Comparison of ENCODE assay signal across 8 cellular contexts in the genomic region with DNA sequence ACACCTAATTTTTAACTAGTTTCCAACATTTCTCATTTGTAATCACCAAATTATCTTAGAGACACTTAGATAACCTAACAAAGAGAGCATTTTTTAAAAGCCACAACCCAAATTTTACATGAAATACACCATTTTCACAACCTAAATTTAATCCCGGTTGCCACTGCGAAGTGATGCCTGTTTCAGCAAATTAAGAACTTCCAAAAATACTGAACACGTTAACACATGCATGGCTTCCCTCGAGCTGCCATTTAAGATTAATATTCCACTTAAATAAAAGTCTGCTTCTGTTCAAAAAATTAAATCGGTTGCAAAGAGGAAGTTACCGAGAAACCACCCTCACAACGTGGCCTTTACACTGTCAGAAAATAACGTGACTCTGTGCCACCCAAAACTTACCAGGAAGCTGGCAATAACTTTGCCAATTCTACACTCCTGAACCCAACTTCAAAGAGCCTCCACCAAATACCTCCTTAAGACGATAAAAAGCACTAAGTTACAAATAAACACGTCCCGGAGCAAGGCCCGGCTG. TPM values are rescaled to one million over a fixed set of nuclear protein-coding genes. Genes with fewer than 3 reads are reported as not detected.
DNase-seq lines count a peak whose midpoint lies in the region; ATAC-seq and TF ChIP-seq lines count a peak whose summit lies in the region.

No MANE protein-coding gene starts in this region.

- peaks cover 21% of the 10 kb centered on the region; the same call in 1 of the 2 replicates for H3K4me1 ChIP-seq in BE2C
- peaks cover 39% of the 10 kb centered on the region for H3K4me1 ChIP-seq in neural progenitor cell

- H3K79me2 ChIP-seq in neural progenitor cell (ENCODE audit: low read depth) = peaks cover 64% of the 10 kb centered on the region

- peak overlapping the region; percentile 96 to 98 for H3K27ac Mint-ChIP-seq in T-cell
- peak overlapping the region; percentile 99 for H3K27ac Mint-ChIP-seq in neural progenitor cell

- no peak for DNase-seq in BE2C
- DNase-seq in H7 = no peak
- peak in 24 of 34 experiments; percentile 8 to 43 (median 23) for DNase-seq in T-cell
- DNase-seq in epithelial cell of esophagus (ENCODE audit: low read depth) = no peak
- no peak for DNase-seq in neural progenitor cell (ENCODE audit: low spot score)
- no peak for DNase-seq in posterior vena cava (ENCODE audit: low spot score)

- H3K9me3 Mint-ChIP-seq in T-cell (no peaks in the 10 kb centered on the region), neural progenitor cell (peaks cover 23% of the 10 kb centered on the region)

- no peaks in the 10 kb centered on the region for H3K9me3 ChIP-seq in BE2C
- no peaks in the 10 kb centered on the region for H3K9me3 ChIP-seq in neural progenitor cell (ENCODE audit: low read depth)

- H3K4me3 ChIP-seq in BE2C (ENCODE audit: low read depth, low read length) = peak overlapping the region; percentile 99
- peak overlapping the region; percentile 84 for H3K4me3 ChIP-seq in H7 (ENCODE audit: insufficient read depth, low read depth, low read length)
- H3K4me3 ChIP-seq in epithelial cell of esophagus (ENCODE audit: low read length) = peak overlapping the region; percentile 96
- peak overlapping the region; percentile 91 for H3K4me3 ChIP-seq in neural progenitor cell

- TF ChIP-seq CTCF in BE2C (IDR thresholded peaks at IDR 0.05; ENCODE audit: low read depth, low read length) (no peak), epithelial cell of esophagus (IDR thresholded peaks at IDR 0.05; ENCODE audit: insufficient read depth, low read depth, low read length, missing control alignments) (no peak), neural progenitor cell (IDR thresholded peaks at IDR 0.05) (no peak)

- peak overlapping the region; percentile 71 for H3K9ac ChIP-seq in neural progenitor cell

- H3F3A ChIP-seq in neural progenitor cell (ENCODE audit: low read depth) = peaks cover 43% of the 10 kb centered on the region

- peaks cover 15% of the 10 kb centered on the region; the same call in 1 of the 2 replicates for H3K36me3 ChIP-seq in BE2C
- no peaks in the 10 kb centered on the region for H3K36me3 ChIP-seq in H7 (replicated peaks; ENCODE audit: control insufficient read depth, insufficient read depth, low read length)
- no peaks in the 10 kb centered on the region for H3K36me3 ChIP-seq in neural progenitor cell

- CTCF ChIA-PET in T-cell (lab: Charles Lee) = interaction anchor here (0.7 to 3.2 kb wide), 5 partner anchors 50 to 1169 kb away, joined by 3 to 23 read pairs (median 4); no protein-coding TSS in a partner anchor

- H3K27me3 ChIP-seq in BE2C = no peaks in the 10 kb centered on the region
- H3K27me3 ChIP-seq in H7 (ENCODE audit: control insufficient read depth, insufficient read depth, low read length) = no peaks in the 10 kb centered on the region
- no peaks in the 10 kb centered on the region for H3K27me3 ChIP-seq in neural progenitor cell

- peak; percentile 9 to 35 (median 20) for ATAC-seq in T-cell (replicated peaks in 1 of 4)
- ATAC-seq in GM19467 (IDR thresholded peaks at IDR 0.05; ENCODE audit: unreplicated experiment) = no peak
- no peak for ATAC-seq in HG03159 (IDR thresholded peaks at IDR 0.05; ENCODE audit: unreplicated experiment)

- no peak overlapping the region for H2AFZ ChIP-seq in neural progenitor cell (replicated peaks)

- H3K27ac ChIP-seq in neural progenitor cell = peak overlapping the region; percentile 99

- POLR2A ChIA-PET in T-cell (lab: Charles Lee) = interaction anchor here (0.5 to 1.1 kb wide), 8 partner anchors 16 to 172 kb away, joined by 3 to 5 read pairs (median 4); no protein-coding TSS in a partner anchor

- peaks cover 43% of the 10 kb centered on the region for H4K20me1 ChIP-seq in neural progenitor cell (ENCODE audit: low read depth)

- H3K4me1 Mint-ChIP-seq in T-cell = peaks cover 67 to 71% (median 67%) of the 10 kb centered on the region in 3 donors
- H3K4me1 Mint-ChIP-seq in neural progenitor cell = peaks cover 48% of the 10 kb centered on the region

- intact Hi-C loops in posterior vena cava (cut with DNase I) = loop anchor here (2.0 to 10.0 kb wide), 3 partner anchors 141 to 163 kb away; no protein-coding TSS in a partner anchor

- H3K27me3 Mint-ChIP-seq in T-cell (no peaks in the 10 kb centered on the region), neural progenitor cell (ENCODE audit: insufficient read depth, low read depth) (peaks cover 14% of the 10 kb centered on the region)

- peaks cover 12% of the 10 kb centered on the region for H3K36me3 Mint-ChIP-seq in T-cell
- H3K36me3 Mint-ChIP-seq in neural progenitor cell = peaks cover 28% of the 10 kb centered on the region

- H3K4me3 Mint-ChIP-seq in T-cell = peak overlapping the region; percentile 97
- peak overlapping the region; percentile 97 for H3K4me3 Mint-ChIP-seq in neural progenitor cell

- H3K4me2 ChIP-seq in neural progenitor cell = peak overlapping the region; percentile 93

RNA-seq across cellular contexts. Expression of a gene that starts 1.3 kb away (rescaled TPM):
- polyA plus RNA-seq in BE2C (2012; ENCODE audit: insufficient read depth, insufficient read length, low read depth) = 44.7 TPM
- 119 and 156 TPM in 2 replicates for total RNA-seq in H7 (2014; rRNA removed; shearing (Covaris generic))
- total RNA-seq in T-cell (100 to 1,000 TPM; 120 to 156 (median 140) TPM), neural progenitor cell (ENCODE audit: low replicate concordance) (186 and 275 TPM in 2 replicates), posterior vena cava (100 to 1,000 TPM; 126 to 146 TPM)

Comparison
In these comparisons a context has a peak if more than half of its experiments do, and no peak if none do; other contexts are left out.
1. DNase-seq: peak in T-cell (24 of 34); none in BE2C (single experiment), H7 (single experiment), epithelial cell of esophagus (single experiment), neural progenitor cell (single experiment) and posterior vena cava (single experiment).
2. ATAC-seq: peak in T-cell (4 of 4); none in GM19467 (single experiment) and HG03159 (single experiment).
3. Peak in every context shown above with its lines, with median percentiles within 50 percentile points of each other: H3K4me3 ChIP-seq.